28 cellular contexts compared by ENCODE assay signal in the genomic region with DNA sequence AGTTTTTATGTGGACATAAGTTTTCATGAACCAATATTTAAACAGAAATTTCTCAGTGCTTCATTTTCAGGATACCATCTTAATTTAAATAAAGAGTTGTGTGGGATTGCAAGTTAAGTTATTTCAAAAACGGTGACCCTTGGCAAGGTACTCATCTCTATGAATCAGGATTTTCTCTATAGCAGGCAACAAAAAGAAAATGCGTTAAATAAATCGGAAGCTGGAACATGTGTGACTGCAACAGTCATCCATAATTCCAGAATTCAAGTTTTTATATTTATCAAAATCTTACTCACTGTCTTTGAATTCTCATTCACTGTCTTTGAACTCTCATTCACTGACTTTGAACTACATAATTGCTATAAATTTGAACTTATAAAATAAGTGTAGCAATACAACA.
"Had no signal": no experiment of that assay in that cellular context is flagged by ENCODE, and none has a peak within 500 bp of the region (broad histone marks: within the 10 kb centered on the region; RNA-seq: fewer than 3 reads in every experiment).

No MANE protein-coding gene starts in this region.

- ATAC-seq: activated naive CD4-positive, alpha-beta T cell treated with anti-CD3 and anti-CD28 coated beads, Interleukin-2, amount 50 U/mL, for 72 hours; activated naive CD8-positive, alpha-beta T cell treated with anti-CD3 and anti-CD28 coated beads, Interleukin-2, amount 50 U/mL, for 24 hours; activated T-cell treated with anti-CD3 and anti-CD28 coated beads, Interleukin-2, amount 50 U/mL, for 4 hours; T-helper 17 cell; WTC11 had no signal

- H3K27me3 ChIP-seq: brain microvascular endothelial cell, MG63 had no signal

- H2AFZ ChIP-seq: PC-9 had no signal

- H3K36me3 ChIP-seq: brain microvascular endothelial cell, cardiac muscle cell, MG63 had no signal

- H3K27ac ChIP-seq: cardiac muscle cell, PC-9 had no signal

- H3K4me2 ChIP-seq: PC-9 had no signal

- DNase-seq: activated CD4-positive, alpha-beta memory T cell treated with anti-CD3 and anti-CD28 coated beads for 36 hours; activated CD4-positive, alpha-beta T cell treated with anti-CD3 and anti-CD28 coated beads for 1 hour; activated CD4-positive, alpha-beta T cell treated with anti-CD3 and anti-CD28 coated beads, Interleukin-2, amount 10 ng/mL, durations not matched to agents 24 days and 14 days; activated CD8-positive, alpha-beta memory T cell treated with anti-CD3 and anti-CD28 coated beads for 24 hours; activated effector memory CD4-positive, alpha-beta T cell treated with anti-CD3 and anti-CD28 coated beads, Interleukin-2, amount 50 U/mL, for 16 hours; activated naive CD4-positive, alpha-beta T cell treated with Interleukin-2 at 50 U/mL for 16 hours; activated naive CD8-positive, alpha-beta T cell treated with anti-CD3 and anti-CD28 coated beads, Interleukin-2, amount 50 U/mL, for 24 hours; activated T-cell treated with anti-CD3 and anti-CD28 coated beads, Interleukin-2, amount 50 U/mL, for 4 hours; amygdala; brain microvascular endothelial cell; cerebellar nuclear complex; MG63; NCI-H1092 treated with DMSO at 0.1 percent for 48 hours; NCI-H1417 treated with DMSO at 0.1 percent for 48 hours; NCI-H1694; NCI-H2029; NCI-H2107; NCI-H2171 treated with DMSO at 0.1 percent for 48 hours; NCI-H226; NCI-H510A; NCI-H69; PC-9; SHP77 treated with DMSO at 0.1 percent for 48 hours; T-helper 17 cell; T-helper 9 cell had no signal

- H3K4me3 ChIP-seq: cardiac muscle cell, MG63, PC-9 had no signal
